In the genomic region with DNA sequence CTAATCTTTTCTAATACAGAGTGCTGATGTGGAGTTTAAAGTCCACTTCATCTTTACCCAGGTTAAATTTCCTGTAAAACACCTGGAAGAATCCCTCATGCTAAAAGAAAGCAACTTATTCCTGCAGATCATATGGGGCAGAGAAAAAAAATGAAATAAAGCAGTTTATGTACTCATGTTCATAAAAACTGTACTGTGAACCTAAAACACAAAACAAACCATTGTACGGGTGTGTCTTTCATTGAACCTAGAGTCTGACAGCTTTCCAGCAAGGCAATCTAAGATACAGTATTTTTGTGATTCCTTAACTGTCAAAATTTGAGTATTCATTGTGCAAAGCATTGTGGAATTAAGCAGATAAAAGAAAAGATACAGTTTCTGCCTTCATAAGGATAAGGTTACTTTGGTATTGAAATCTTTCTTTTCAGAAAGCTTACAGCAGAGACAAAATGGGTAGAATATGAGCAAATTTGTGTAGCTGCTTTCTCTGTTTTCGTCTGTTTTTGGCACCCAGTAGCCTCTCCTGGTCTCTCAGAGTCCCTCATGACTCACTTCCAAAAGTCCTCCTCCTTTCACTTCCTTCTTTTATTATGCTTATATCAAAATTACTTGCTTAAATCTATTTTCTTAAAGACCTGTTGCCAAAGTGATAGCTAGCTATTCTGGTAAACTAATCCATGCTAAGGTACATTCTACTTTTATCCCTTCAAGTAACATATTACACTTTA, we compare ENCODE assay signal across 2 cellular contexts.
TF ChIP-seq lines count a peak whose summit lies in the region.

No MANE protein-coding gene starts in this region.

TF ChIP-seq in SK-N-SH treated with all-trans-retinoic acid at 6 μM for 48 hours, 23 proteins besides CTCF, POLR2A, EP300 and RAD21 (continued from another document):
- no peak for TF ChIP-seq RARB (CRISPR knock-in tag; IDR thresholded peaks at IDR 0.05)
- no peak for TF ChIP-seq TOX (CRISPR knock-in tag; IDR thresholded peaks at IDR 0.05; ENCODE audit: borderline replicate concordance)
- no peak for TF ChIP-seq ZC3H10 (CRISPR knock-in tag; IDR thresholded peaks at IDR 0.05)
- TF ChIP-seq ZNF8 (CRISPR knock-in tag; IDR thresholded peaks at IDR 0.05): no peak
- TF ChIP-seq PPARA (CRISPR knock-in tag; IDR thresholded peaks at IDR 0.05; ENCODE audit: borderline replicate concordance): no peak
- TF ChIP-seq OSR1 (CRISPR knock-in tag; IDR thresholded peaks at IDR 0.05): no peak
- TF ChIP-seq, protein P1, sequence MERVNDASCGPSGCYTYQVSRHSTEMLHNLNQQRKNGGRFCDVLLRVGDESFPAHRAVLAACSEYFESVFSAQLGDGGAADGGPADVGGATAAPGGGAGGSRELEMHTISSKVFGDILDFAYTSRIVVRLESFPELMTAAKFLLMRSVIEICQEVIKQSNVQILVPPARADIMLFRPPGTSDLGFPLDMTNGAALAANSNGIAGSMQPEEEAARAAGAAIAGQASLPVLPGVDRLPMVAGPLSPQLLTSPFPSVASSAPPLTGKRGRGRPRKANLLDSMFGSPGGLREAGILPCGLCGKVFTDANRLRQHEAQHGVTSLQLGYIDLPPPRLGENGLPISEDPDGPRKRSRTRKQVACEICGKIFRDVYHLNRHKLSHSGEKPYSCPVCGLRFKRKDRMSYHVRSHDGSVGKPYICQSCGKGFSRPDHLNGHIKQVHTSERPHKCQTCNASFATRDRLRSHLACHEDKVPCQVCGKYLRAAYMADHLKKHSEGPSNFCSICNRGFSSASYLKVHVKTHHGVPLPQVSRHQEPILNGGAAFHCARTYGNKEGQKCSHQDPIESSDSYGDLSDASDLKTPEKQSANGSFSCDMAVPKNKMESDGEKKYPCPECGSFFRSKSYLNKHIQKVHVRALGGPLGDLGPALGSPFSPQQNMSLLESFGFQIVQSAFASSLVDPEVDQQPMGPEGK (CRISPR knock-in tag; IDR thresholded peaks at IDR 0.05; ENCODE audit: borderline replicate concordance): no peak
- TF ChIP-seq ZNF565 (CRISPR knock-in tag; conservative IDR thresholded peaks at IDR 0.05; ENCODE audit: low read depth): no peak

TF ChIP-seq in WTC11, 78 proteins besides CTCF, POLR2A, EP300 and RAD21 (continued from another document):
- TF ChIP-seq ESRRA (CRISPR knock-in tag; IDR thresholded peaks at IDR 0.05; ENCODE audit: borderline replicate concordance) (no peak), TCF7 (CRISPR knock-in tag; IDR thresholded peaks at IDR 0.05; ENCODE audit: low read depth) (no peak), ATF1 (CRISPR knock-in tag; IDR thresholded peaks at IDR 0.05) (no peak), FOXK1 (CRISPR knock-in tag; IDR thresholded peaks at IDR 0.05) (no peak), ELF4 (CRISPR knock-in tag; IDR thresholded peaks at IDR 0.05; ENCODE audit: low read depth) (no peak), ARID4B (CRISPR knock-in tag; IDR thresholded peaks at IDR 0.05; ENCODE audit: borderline replicate concordance) (no peak)
- TF ChIP-seq, protein P2, sequence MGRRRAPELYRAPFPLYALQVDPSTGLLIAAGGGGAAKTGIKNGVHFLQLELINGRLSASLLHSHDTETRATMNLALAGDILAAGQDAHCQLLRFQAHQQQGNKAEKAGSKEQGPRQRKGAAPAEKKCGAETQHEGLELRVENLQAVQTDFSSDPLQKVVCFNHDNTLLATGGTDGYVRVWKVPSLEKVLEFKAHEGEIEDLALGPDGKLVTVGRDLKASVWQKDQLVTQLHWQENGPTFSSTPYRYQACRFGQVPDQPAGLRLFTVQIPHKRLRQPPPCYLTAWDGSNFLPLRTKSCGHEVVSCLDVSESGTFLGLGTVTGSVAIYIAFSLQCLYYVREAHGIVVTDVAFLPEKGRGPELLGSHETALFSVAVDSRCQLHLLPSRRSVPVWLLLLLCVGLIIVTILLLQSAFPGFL (CRISPR knock-in tag; IDR thresholded peaks at IDR 0.05; ENCODE audit: borderline replicate concordance): no peak
